ENCODE assay signal across 1 cellular context in the genomic region with DNA sequence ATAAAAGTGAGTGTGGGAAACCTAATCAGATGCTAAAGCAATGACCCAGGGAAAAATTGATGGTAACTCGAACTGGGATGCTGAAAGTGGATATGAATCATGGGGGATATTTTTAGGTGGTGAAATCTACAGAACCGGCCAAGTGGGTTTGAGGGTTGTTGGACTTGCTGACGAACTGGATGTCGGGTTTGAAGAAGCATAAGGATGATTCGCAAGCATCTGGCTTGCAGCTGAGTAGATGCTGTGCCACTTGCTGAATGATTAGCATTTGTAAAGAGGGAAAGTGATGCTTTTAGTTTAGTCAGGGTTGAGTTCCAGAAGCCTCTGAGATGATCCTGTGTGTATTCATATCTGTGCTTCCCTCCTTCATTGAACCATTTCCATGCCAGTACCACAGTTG.
TF ChIP-seq lines count a peak whose summit lies in the region.

No MANE protein-coding gene starts in this region.

TF ChIP-seq in IMR-90, 13 proteins besides CTCF, POLR2A, EP300 and RAD21:
- TF ChIP-seq, protein P1, sequence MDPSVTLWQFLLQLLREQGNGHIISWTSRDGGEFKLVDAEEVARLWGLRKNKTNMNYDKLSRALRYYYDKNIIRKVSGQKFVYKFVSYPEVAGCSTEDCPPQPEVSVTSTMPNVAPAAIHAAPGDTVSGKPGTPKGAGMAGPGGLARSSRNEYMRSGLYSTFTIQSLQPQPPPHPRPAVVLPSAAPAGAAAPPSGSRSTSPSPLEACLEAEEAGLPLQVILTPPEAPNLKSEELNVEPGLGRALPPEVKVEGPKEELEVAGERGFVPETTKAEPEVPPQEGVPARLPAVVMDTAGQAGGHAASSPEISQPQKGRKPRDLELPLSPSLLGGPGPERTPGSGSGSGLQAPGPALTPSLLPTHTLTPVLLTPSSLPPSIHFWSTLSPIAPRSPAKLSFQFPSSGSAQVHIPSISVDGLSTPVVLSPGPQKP (IDR thresholded peaks at IDR 0.05; ENCODE audit: borderline replicate concordance, low read depth, low read length), result no peak
- TF ChIP-seq MAFK (IDR thresholded peaks at IDR 0.05; ENCODE audit: low read depth, low read length), result no peak
- TF ChIP-seq BHLHE40 (IDR thresholded peaks at IDR 0.05; ENCODE audit: low read depth, low read length), result no peak
- no peak for TF ChIP-seq MAZ (IDR thresholded peaks at IDR 0.05; ENCODE audit: borderline replicate concordance, low read depth, low read length)
- no peak for TF ChIP-seq NFE2L2 (IDR thresholded peaks at IDR 0.05; ENCODE audit: low read depth, low read length)
- no peak for TF ChIP-seq CEBPB (IDR thresholded peaks at IDR 0.05; ENCODE audit: low read depth, low read length)
- TF ChIP-seq RCOR1 (IDR thresholded peaks at IDR 0.05; ENCODE audit: insufficient replicate concordance, low read length), result no peak
